Comparison of ENCODE assay signal across 14 cellular contexts in genomic region chr13:76848596-76848995, GRCh38. TPM values are rescaled to one million over a fixed set of nuclear protein-coding genes. Genes with fewer than 3 reads are reported as not detected.
DNase-seq lines count a peak whose midpoint lies in the region; ATAC-seq, FAIRE-seq and TF ChIP-seq lines count a peak whose summit lies in the region.
"Had no signal": no experiment of that assay in that cellular context is flagged by ENCODE, and none has a peak within 500 bp of the region (broad histone marks: within the 10 kb centered on the region; RNA-seq: fewer than 3 reads in every experiment).

No MANE protein-coding gene starts in this region.

- TF ChIP-seq POLR2A in GM12892 (IDR thresholded peaks at IDR 0.05; ENCODE audit: low read depth, low read length), result no peak

- no peak overlapping the region for H3K4me3 Mint-ChIP-seq in glutamatergic neuron (ENCODE audit: unreplicated experiment)
- H3K4me3 Mint-ChIP-seq: activated naive CD4-positive, alpha-beta T cell treated with anti-CD3 and anti-CD28 coated beads, Interleukin-2, amount 50 U/mL, for 24 hours; B cell had no signal

- no peaks in the 10 kb centered on the region for H3K36me3 ChIP-seq in MG63

- no peaks in the 10 kb centered on the region for H3K36me3 Mint-ChIP-seq in glutamatergic neuron (ENCODE audit: unreplicated experiment)
- H3K36me3 Mint-ChIP-seq: activated naive CD4-positive, alpha-beta T cell treated with anti-CD3 and anti-CD28 coated beads, Interleukin-2, amount 50 U/mL, for 24 hours had no signal

- H3K27me3 ChIP-seq in MG63, result no peaks in the 10 kb centered on the region

- FAIRE-seq in GM12892 (lab: Jason Lieb, UNC), result no peak

- peaks cover 13% of the 10 kb centered on the region for H3K4me1 Mint-ChIP-seq in glutamatergic neuron (ENCODE audit: low read depth, unreplicated experiment)
- H3K4me1 Mint-ChIP-seq: activated naive CD4-positive, alpha-beta T cell treated with anti-CD3 and anti-CD28 coated beads, Interleukin-2, amount 50 U/mL, for 24 hours; B cell had no signal

- H3K4me3 ChIP-seq in AG10803 (ENCODE audit: low read length) (no peak overlapping the region), MG63 (no peak overlapping the region)

- DNase-seq in AG10803 (ENCODE audit: low read depth) (peak; percentile 80), MG63 (peak; percentile 36), SK-N-DZ (ENCODE audit: low spot score) (peak; percentile 50), glutamatergic neuron (peak; percentile 70), KG1 (lab: John Stamatoyannopoulos, UW) (no peak), GM12892 (ENCODE audit: insufficient read length) (no peak)
- DNase-seq: cerebellar nuclear complex; stimulated activated CD4-positive, alpha-beta T cell treated with anti-CD3 and anti-CD28 coated beads, Interleukin-4, amount 100 ng/mL, for 1 hour; stimulated activated naive CD4-positive, alpha-beta T cell treated with Interleukin-2 at 50 U/mL for 16 hours had no signal

- ATAC-seq in GM21723 (IDR thresholded peaks at IDR 0.05; ENCODE audit: unreplicated experiment) (no peak), GM21529 (IDR thresholded peaks at IDR 0.05; ENCODE audit: unreplicated experiment) (no peak)
- ATAC-seq: esophagus mucosa had no signal

- H3K27me3 Mint-ChIP-seq in glutamatergic neuron (ENCODE audit: unreplicated experiment), result peaks cover 3% of the 10 kb centered on the region
- H3K27me3 Mint-ChIP-seq: activated naive CD4-positive, alpha-beta T cell treated with anti-CD3 and anti-CD28 coated beads, Interleukin-2, amount 50 U/mL, for 24 hours; B cell had no signal

- TF ChIP-seq CTCF in AG10803 (conservative IDR thresholded peaks at IDR 0.05; ENCODE audit: low read length) (peak; percentile 23; the same call in 1 of the 2 replicates), glutamatergic neuron (IDR thresholded peaks at IDR 0.05; ENCODE audit: partially characterized antibody, unreplicated experiment) (no peak)

- no peaks in the 10 kb centered on the region for H3K9me3 ChIP-seq in MG63

- peak overlapping the region; percentile 94 for H3K27ac Mint-ChIP-seq in glutamatergic neuron (ENCODE audit: unreplicated experiment)
- H3K27ac Mint-ChIP-seq: activated naive CD4-positive, alpha-beta T cell treated with anti-CD3 and anti-CD28 coated beads, Interleukin-2, amount 50 U/mL, for 24 hours; B cell had no signal

- peaks cover 5% of the 10 kb centered on the region for H3K9me3 Mint-ChIP-seq in glutamatergic neuron (ENCODE audit: unreplicated experiment)
- H3K9me3 Mint-ChIP-seq: activated naive CD4-positive, alpha-beta T cell treated with anti-CD3 and anti-CD28 coated beads, Interleukin-2, amount 50 U/mL, for 24 hours had no signal

RNA-seq across cellular contexts. Expression of gene KCTD12, which starts 37.6 kb away (rescaled TPM):
- total RNA-seq in MG63 (2014; rRNA removed; shearing (Covaris generic); ENCODE audit: low replicate concordance), result 14.9 and 19.3 TPM in 2 replicates
- 25.1 and 26.6 TPM in 2 replicates for polyA plus RNA-seq in SK-N-DZ (2014; cell fraction: cytosol; rRNA removed)
- 13.5 and 15.6 TPM in 2 replicates for polyA plus RNA-seq in SK-N-DZ (2014; cell fraction: nucleus; rRNA removed)
- 11.3 TPM for total RNA-seq in glutamatergic neuron (ENCODE audit: unreplicated experiment)
- 7.1 TPM for polyA plus RNA-seq in GM12892 (2012; ENCODE audit: missing spikeins)

Comparison
In these comparisons a context has a peak if more than half of its experiments do, and no peak if none do; other contexts are left out.
1. DNase-seq: peak in AG10803 (single experiment), MG63 (single experiment), SK-N-DZ (single experiment) and glutamatergic neuron (single experiment); none in KG1 (single experiment) and GM12892 (single experiment).